In genomic region chr19:44093931-44094765, GRCh38 we compare ENCODE assay signal across 8 cellular contexts. TPM values are rescaled to one million over a fixed set of nuclear protein-coding genes. Genes with fewer than 3 reads are reported as not detected.
DNase-seq lines count a peak whose midpoint lies in the region; TF ChIP-seq lines count a peak whose summit lies in the region.

ZNF224 (plus strand) TSS chr19:44094361; CDS start chr19:44097874, 3,513 bp downstream.

- H3K4me3 ChIP-seq in H7 (ENCODE audit: insufficient read depth, low read depth, low read length) (peak within 1 kb of the TSS; percentile 66), MG63 (peak within 1 kb of the TSS; percentile 88), foreskin fibroblast (ENCODE audit: low read depth in 1 of 2, low read length in 2 of 2) (peak within 1 kb of the TSS; percentile 89 to 90), neural progenitor cell (peak within 1 kb of the TSS; percentile 72), stomach smooth muscle (ENCODE audit: low read length in 2 of 2) (peak within 1 kb of the TSS; percentile 87 to 94)

- H3K9ac ChIP-seq in neural progenitor cell (peak within 1 kb of the TSS; percentile 62), stomach smooth muscle (ENCODE audit: low read length in 2 of 2) (peak within 1 kb of the TSS; percentile 72 to 80)

- TF ChIP-seq CTCF in foreskin fibroblast (IDR thresholded peaks at IDR 0.05; ENCODE audit: low read depth, low read length), result no peak
- TF ChIP-seq CTCF in neural progenitor cell (IDR thresholded peaks at IDR 0.05), result no peak

- peaks cover 9% of the 10 kb centered on the region for H3K4me1 ChIP-seq in neural progenitor cell
- no peaks in the 10 kb centered on the region for H3K4me1 ChIP-seq in stomach smooth muscle (ENCODE audit: control insufficient read depth, insufficient read depth, low read length)

- H3K9me3 Mint-ChIP-seq in neural progenitor cell, result no peaks in the 10 kb centered on the region

- peak within 1 kb of the TSS; percentile 98 for H3K4me3 Mint-ChIP-seq in neural progenitor cell

- no peak within 1 kb of the TSS for H3K27ac ChIP-seq in neural progenitor cell
- peak within 1 kb of the TSS; percentile 47 for H3K27ac ChIP-seq in stomach smooth muscle (ENCODE audit: low read length)

- H3K27ac Mint-ChIP-seq in neural progenitor cell, result peak within 1 kb of the TSS; percentile 81

- H3K27me3 ChIP-seq in H7 (ENCODE audit: control insufficient read depth, insufficient read depth, low read length), result no peaks in the 10 kb centered on the region
- no peaks in the 10 kb centered on the region for H3K27me3 ChIP-seq in MG63
- no peaks in the 10 kb centered on the region for H3K27me3 ChIP-seq in neural progenitor cell
- H3K27me3 ChIP-seq in stomach smooth muscle (ENCODE audit: control insufficient read depth in 1 of 2, insufficient read depth in 2 of 2, low read length in 2 of 2), result no peaks in the 10 kb centered on the region

- peaks cover 4% of the 10 kb centered on the region for H3K4me1 Mint-ChIP-seq in neural progenitor cell

- H3K4me2 ChIP-seq in neural progenitor cell, result peak within 1 kb of the TSS; percentile 83

- H3K36me3 ChIP-seq in H7 (replicated peaks; ENCODE audit: control insufficient read depth, insufficient read depth, low read length) (no peaks in the 10 kb centered on the region), MG63 (peaks cover 28% of the 10 kb centered on the region), neural progenitor cell (no peaks in the 10 kb centered on the region), stomach smooth muscle (ENCODE audit: control insufficient read depth in 2 of 2, insufficient read depth in 2 of 2, low read length in 2 of 2) (peaks cover 4 to 20% of the 10 kb centered on the region in 2 donors)

- H3K9me3 ChIP-seq in MG63, result peaks cover 3% of the 10 kb centered on the region; the same call in 1 of the 2 replicates
- no peaks in the 10 kb centered on the region for H3K9me3 ChIP-seq in neural progenitor cell (ENCODE audit: low read depth)
- H3K9me3 ChIP-seq in stomach smooth muscle (ENCODE audit: control insufficient read depth in 2 of 2, low read length in 2 of 2), result no peaks in the 10 kb centered on the region

- peak within 1 kb of the TSS; percentile 97 for H2AFZ ChIP-seq in neural progenitor cell (replicated peaks)

- peak; percentile 88 for DNase-seq in DMS79 treated with DMSO at 0.1 percent for 48 hours (lab: John Stamatoyannopoulos, UW)
- DNase-seq in H7, result peak; percentile 86
- DNase-seq in MG63, result peak; percentile 95
- DNase-seq in SIG-M5 treated with dmso at 0.1 percent for 504 hours (lab: John Stamatoyannopoulos, UW; ENCODE audit: unreplicated experiment), result peak; percentile 89
- DNase-seq in activated gamma-delta T cell (lab: John Stamatoyannopoulos, UW), result peak; percentile 43
- DNase-seq in foreskin fibroblast, result peak; percentile 86 to 96
- peak; percentile 95 for DNase-seq in neural progenitor cell (ENCODE audit: low spot score)

- peaks cover 8% of the 10 kb centered on the region for H3K27me3 Mint-ChIP-seq in neural progenitor cell (ENCODE audit: insufficient read depth, low read depth)

- no peaks in the 10 kb centered on the region for H3F3A ChIP-seq in neural progenitor cell (ENCODE audit: low read depth)

- peaks cover 22% of the 10 kb centered on the region for H3K79me2 ChIP-seq in neural progenitor cell (ENCODE audit: low read depth)

- peaks cover 9% of the 10 kb centered on the region for H3K36me3 Mint-ChIP-seq in neural progenitor cell

- no peaks in the 10 kb centered on the region for H4K20me1 ChIP-seq in neural progenitor cell (ENCODE audit: low read depth)

RNA-seq across cellular contexts. Expression of gene ZNF224, which starts in this region (rescaled TPM):
- total RNA-seq in H7 (2014; rRNA removed; shearing (Covaris generic)), result 9.6 and 14.0 TPM in 2 replicates
- total RNA-seq in MG63 (2014; rRNA removed; shearing (Covaris generic); ENCODE audit: low replicate concordance), result 7.7 and 17.1 TPM in 2 replicates
- 27.2 and 28.7 TPM in 2 replicates for total RNA-seq in neural progenitor cell (ENCODE audit: low replicate concordance)

Comparison
In these comparisons a context has a peak if more than half of its experiments do, and no peak if none do; other contexts are left out.
1. DNase-seq: peak in every context shown above with its lines; median percentile 95 in MG63; 95 in neural progenitor cell; 91 in foreskin fibroblast; 89 in SIG-M5 treated with dmso at 0.1 percent for 504 hours; 88 in DMS79 treated with DMSO at 0.1 percent for 48 hours; 86 in H7; 43 in activated gamma-delta T cell.